18 cellular contexts compared by ENCODE assay signal in the genomic region with DNA sequence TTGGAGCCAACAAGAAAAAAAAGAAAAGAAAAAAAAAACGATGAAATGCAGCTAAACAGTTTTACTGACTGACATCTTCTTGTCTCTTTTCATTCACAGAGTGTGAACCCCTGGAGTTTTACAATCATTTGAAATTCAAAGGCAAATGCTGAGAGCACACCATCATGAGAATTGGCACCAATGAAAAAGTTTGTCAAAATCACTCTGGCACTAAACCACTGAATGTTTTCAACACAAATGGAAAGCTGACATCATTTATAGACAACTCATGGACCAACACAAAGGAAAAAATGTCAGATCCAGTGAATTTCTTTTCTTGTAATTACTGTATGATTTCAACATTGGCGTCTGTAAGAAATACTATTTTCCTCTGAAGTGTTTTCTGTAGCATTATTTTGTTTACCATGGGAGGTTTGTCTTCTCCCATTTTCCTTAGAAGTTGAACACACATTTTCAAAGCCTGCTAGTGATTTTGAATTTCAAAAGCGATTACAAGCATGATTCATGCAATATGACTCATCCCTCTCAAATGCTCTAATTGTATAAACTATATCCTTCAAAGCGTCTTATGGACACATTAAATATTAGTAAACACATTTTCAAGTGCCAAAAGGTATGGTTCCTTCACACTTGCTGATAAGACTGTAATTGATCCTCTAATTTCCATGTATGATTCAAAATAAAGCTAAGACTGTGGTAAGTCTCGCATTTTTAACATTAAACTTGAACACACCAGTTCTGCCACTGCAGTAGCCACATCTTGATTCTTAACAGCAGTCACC.
A peak's percentile ranks its signal among the peaks of the same experiment; 100 is the strongest.
DNase-seq lines count a peak whose midpoint lies in the region; ATAC-seq, FAIRE-seq and TF ChIP-seq lines count a peak whose summit lies in the region.
"Had no signal": no experiment of that assay in that cellular context is flagged by ENCODE, and none has a peak within 500 bp of the region (broad histone marks: within the 10 kb centered on the region; RNA-seq: fewer than 3 reads in every experiment).

No MANE protein-coding gene starts in this region.

- H3K27me3 Mint-ChIP-seq in GM23338 (ENCODE audit: insufficient read depth, low read depth, poor library complexity), result peaks cover 3% of the 10 kb centered on the region
- peaks cover 7% of the 10 kb centered on the region for H3K27me3 Mint-ChIP-seq in neural progenitor cell (ENCODE audit: insufficient read depth, low read depth)
- H3K27me3 Mint-ChIP-seq in activated naive CD8-positive, alpha-beta T cell treated with anti-CD3 and anti-CD28 coated beads for 36 hours, result no peaks in the 10 kb centered on the region
- no peaks in the 10 kb centered on the region for H3K27me3 Mint-ChIP-seq in activated T-cell treated with anti-CD3 and anti-CD28 coated beads, Interleukin-2, amount 50 U/mL, for 24 hours
- H3K27me3 Mint-ChIP-seq: stimulated activated naive B cell treated with anti-CD40 and anti-IgM and Interleukin-4, amounts not matched to agents 10 μg/mL and 1 μg/mL and 100 μg/mL, for 72 hours had no signal

- no peaks in the 10 kb centered on the region for H3F3A ChIP-seq in GM23338 (replicated peaks; ENCODE audit: low read depth)
- no peaks in the 10 kb centered on the region for H3F3A ChIP-seq in neural progenitor cell (ENCODE audit: low read depth)

- H3K9me1 ChIP-seq in endothelial cell of umbilical vein (replicated peaks; ENCODE audit: control insufficient read depth, extremely low read depth, insufficient read depth, low read length), result no peaks in the 10 kb centered on the region

- no peaks in the 10 kb centered on the region; the same call in 2 of the 3 replicates for H3K9me3 Mint-ChIP-seq in GM23338
- H3K9me3 Mint-ChIP-seq in neural progenitor cell, result peaks cover 14% of the 10 kb centered on the region
- H3K9me3 Mint-ChIP-seq in activated naive CD8-positive, alpha-beta T cell treated with anti-CD3 and anti-CD28 coated beads for 36 hours, result peaks cover 3% of the 10 kb centered on the region
- peaks cover 34% of the 10 kb centered on the region for H3K9me3 Mint-ChIP-seq in activated T-cell treated with anti-CD3 and anti-CD28 coated beads, Interleukin-2, amount 50 U/mL, for 24 hours

- H4K20me1 ChIP-seq in GM23338 (replicated peaks; ENCODE audit: insufficient read depth) (no peaks in the 10 kb centered on the region), endothelial cell of umbilical vein (replicated peaks; ENCODE audit: control insufficient read depth, extremely low read depth, insufficient read depth, low read length) (no peaks in the 10 kb centered on the region), neural progenitor cell (ENCODE audit: low read depth) (no peaks in the 10 kb centered on the region)
- H4K20me1 ChIP-seq: BLaER1 had no signal

- intact Hi-C loops in endothelial cell of umbilical vein (cut with micrococcal nuclease), result no loop called here

- H3K9me3 ChIP-seq in endothelial cell of umbilical vein (replicated peaks; ENCODE audit: control insufficient read depth, insufficient read depth, low read length) (no peaks in the 10 kb centered on the region), neural progenitor cell (ENCODE audit: low read depth) (no peaks in the 10 kb centered on the region)
- H3K9me3 ChIP-seq: BLaER1, sigmoid colon, uterus had no signal

- no peak overlapping the region for H2AFZ ChIP-seq in GM23338
- no peak overlapping the region for H2AFZ ChIP-seq in endothelial cell of umbilical vein (ENCODE audit: low read depth, low read length)
- no peak overlapping the region for H2AFZ ChIP-seq in neural progenitor cell (replicated peaks)

- DNase-seq in GM23338 (ENCODE audit: low spot score) (peak; percentile 16), NCI-H748 (lab: John Stamatoyannopoulos, UW; ENCODE audit: unreplicated experiment) (peak; percentile 30), endothelial cell of umbilical vein (ENCODE audit: low read depth, low spot score) (peak; percentile 48), neural progenitor cell (ENCODE audit: low spot score) (no peak), NCI-H2081 (lab: John Stamatoyannopoulos, UW) (no peak), amniotic stem cell (lab: John Stamatoyannopoulos, UW) (no peak)
- no peak for DNase-seq in activated naive CD8-positive, alpha-beta T cell treated with anti-CD3 and anti-CD28 coated beads for 36 hours
- no peak for DNase-seq in activated T-cell treated with anti-CD3 and anti-CD28 coated beads, Interleukin-2, amount 50 U/mL, for 24 hours
- DNase-seq: effector memory CD4-positive, alpha-beta T cell; heart right ventricle; left ventricle myocardium superior; sigmoid colon; stimulated activated naive B cell treated with anti-CD40 and anti-IgM and Interleukin-4, amounts not matched to agents 10 μg/mL and 1 μg/mL and 100 μg/mL, for 72 hours; uterus had no signal

- BruUV-seq in endothelial cell of umbilical vein (replicated peaks; lab: Mats Ljungman, UMichigan), result no TSS peak

- POLR2A ChIA-PET in endothelial cell of umbilical vein (lab: Charles Lee), result no interaction called here

- H3K27me3 ChIP-seq in GM23338 (ENCODE audit: insufficient read depth) (no peaks in the 10 kb centered on the region), endothelial cell of umbilical vein (ENCODE audit: control insufficient read depth in 2 of 2, insufficient read depth in 2 of 2, low read length in 2 of 2) (no peaks in the 10 kb centered on the region), neural progenitor cell (no peaks in the 10 kb centered on the region)
- H3K27me3 ChIP-seq: BLaER1, heart right ventricle, sigmoid colon, uterus had no signal

- H3K36me3 Mint-ChIP-seq in GM23338 (ENCODE audit: low read depth), result peaks cover 11% of the 10 kb centered on the region; the same call in 1 of the 3 replicates
- peaks cover 5% of the 10 kb centered on the region for H3K36me3 Mint-ChIP-seq in neural progenitor cell
- no peaks in the 10 kb centered on the region for H3K36me3 Mint-ChIP-seq in activated naive CD8-positive, alpha-beta T cell treated with anti-CD3 and anti-CD28 coated beads for 36 hours
- H3K36me3 Mint-ChIP-seq in activated T-cell treated with anti-CD3 and anti-CD28 coated beads, Interleukin-2, amount 50 U/mL, for 24 hours (ENCODE audit: low read depth), result no peaks in the 10 kb centered on the region
- H3K36me3 Mint-ChIP-seq: stimulated activated naive B cell treated with anti-CD40 and anti-IgM and Interleukin-4, amounts not matched to agents 10 μg/mL and 1 μg/mL and 100 μg/mL, for 72 hours had no signal

- FAIRE-seq in endothelial cell of umbilical vein (lab: Jason Lieb, UNC), result no peak

- H3K9me2 ChIP-seq in GM23338 (ENCODE audit: insufficient read depth), result no peaks in the 10 kb centered on the region

- no peaks in the 10 kb centered on the region for H3K79me2 ChIP-seq in GM23338 (replicated peaks; ENCODE audit: insufficient read depth)
- no peaks in the 10 kb centered on the region for H3K79me2 ChIP-seq in endothelial cell of umbilical vein (ENCODE audit: control insufficient read depth, insufficient read depth, low read length)
- H3K79me2 ChIP-seq in neural progenitor cell (ENCODE audit: low read depth), result no peaks in the 10 kb centered on the region

- CTCF ChIA-PET in endothelial cell of umbilical vein (lab: Charles Lee), result interaction anchor here (0.9 to 2.9 kb wide), 2 partner anchors 55 to 88 kb away, joined by 3 to 9 read pairs; no protein-coding TSS in a partner anchor

- 0 out of 3 replicates have a peak overlapping the region, but pooled peaks have one; percentile 18 for H3K4me3 Mint-ChIP-seq in GM23338
- H3K4me3 Mint-ChIP-seq in neural progenitor cell, result no peak overlapping the region
- no peak overlapping the region for H3K4me3 Mint-ChIP-seq in activated naive CD8-positive, alpha-beta T cell treated with anti-CD3 and anti-CD28 coated beads for 36 hours
- H3K4me3 Mint-ChIP-seq in activated T-cell treated with anti-CD3 and anti-CD28 coated beads, Interleukin-2, amount 50 U/mL, for 24 hours, result no peak overlapping the region
- H3K4me3 Mint-ChIP-seq: activated T-helper 1 cell treated with anti-CD3 and anti-CD28 coated beads, Interleukin-12 subunit alpha, Interleukin-12 subunit beta, Interleukin-2, Interleukin-4 antibody, amounts not matched to agents 30 ng/mL and 10 ng/mL and 1 ng/mL, durations not matched to agents 14 hours and 24 hours and 36 hours; nephron; stimulated activated naive B cell treated with anti-CD40 and anti-IgM and Interleukin-4, amounts not matched to agents 10 μg/mL and 1 μg/mL and 100 μg/mL, for 72 hours had no signal

- TF ChIP-seq CTCF in GM23338 (conservative IDR thresholded peaks at IDR 0.05; ENCODE audit: low read depth in 2 of 2), result no peak
- no peak for TF ChIP-seq CTCF in endothelial cell of umbilical vein (IDR thresholded peaks at IDR 0.05; ENCODE audit: extremely low read depth in 1 of 2, insufficient read depth in 1 of 2, low read depth in 1 of 2, low read length in 2 of 2)
- no peak for TF ChIP-seq CTCF in neural progenitor cell (IDR thresholded peaks at IDR 0.05)

- H3K36me3 ChIP-seq in GM23338 (ENCODE audit: insufficient read depth) (no peaks in the 10 kb centered on the region), endothelial cell of umbilical vein (ENCODE audit: control insufficient read depth in 2 of 2, extremely low read depth in 1 of 2, insufficient read depth in 2 of 2, low read length in 2 of 2) (no peaks in the 10 kb centered on the region), neural progenitor cell (no peaks in the 10 kb centered on the region)
- H3K36me3 ChIP-seq: BLaER1, heart right ventricle, sigmoid colon, uterus had no signal

- peak; percentile 56; the same call in 2 of the 3 replicates for ATAC-seq in GM23338
- ATAC-seq: heart right ventricle; left ventricle myocardium superior; Panc1; stimulated activated naive B cell treated with anti-CD40 and anti-IgM and Interleukin-4, amounts not matched to agents 10 μg/mL and 1 μg/mL and 100 μg/mL, for 72 hours had no signal

- H3K27ac ChIP-seq in GM23338 (ENCODE audit: low read depth), result no peak overlapping the region
- no peak overlapping the region for H3K27ac ChIP-seq in endothelial cell of umbilical vein (ENCODE audit: insufficient read depth, low read depth, low read length)
- no peak overlapping the region for H3K27ac ChIP-seq in neural progenitor cell
- H3K27ac ChIP-seq: BLaER1, heart right ventricle, sigmoid colon, uterus had no signal

- H3K9ac ChIP-seq in endothelial cell of umbilical vein (replicated peaks; ENCODE audit: extremely low read depth, insufficient read depth, low read length) (no peak overlapping the region), neural progenitor cell (no peak overlapping the region)
- H3K9ac ChIP-seq: BLaER1 had no signal

- H3K4me1 ChIP-seq in GM23338 (ENCODE audit: insufficient read depth) (peaks cover 34% of the 10 kb centered on the region), endothelial cell of umbilical vein (ENCODE audit: control insufficient read depth, extremely low read depth, insufficient read depth, low read length) (peaks cover 20% of the 10 kb centered on the region), neural progenitor cell (peaks cover 31% of the 10 kb centered on the region)
- H3K4me1 ChIP-seq: BLaER1, heart right ventricle, sigmoid colon, uterus had no signal

- no peak overlapping the region for H3K4me3 ChIP-seq in GM23338
- H3K4me3 ChIP-seq in endothelial cell of umbilical vein (replicated peaks in 1 of 3; ENCODE audit: insufficient read depth in 1 of 3, low read depth in 1 of 3, low read length in 3 of 3), result no peak overlapping the region
- H3K4me3 ChIP-seq in neural progenitor cell, result no peak overlapping the region
- H3K4me3 ChIP-seq: BLaER1, heart right ventricle, sigmoid colon, uterus had no signal

- peak overlapping the region; percentile 71 for H3K27ac Mint-ChIP-seq in GM23338
- H3K27ac Mint-ChIP-seq in neural progenitor cell, result peak overlapping the region; percentile 88
- H3K27ac Mint-ChIP-seq in activated naive CD8-positive, alpha-beta T cell treated with anti-CD3 and anti-CD28 coated beads for 36 hours, result no peak overlapping the region
- no peak overlapping the region for H3K27ac Mint-ChIP-seq in activated T-cell treated with anti-CD3 and anti-CD28 coated beads, Interleukin-2, amount 50 U/mL, for 24 hours
- H3K27ac Mint-ChIP-seq: activated T-helper 1 cell treated with anti-CD3 and anti-CD28 coated beads, Interleukin-12 subunit alpha, Interleukin-12 subunit beta, Interleukin-2, Interleukin-4 antibody, amounts not matched to agents 30 ng/mL and 10 ng/mL and 1 ng/mL, durations not matched to agents 14 hours and 24 hours and 36 hours; nephron; stimulated activated naive B cell treated with anti-CD40 and anti-IgM and Interleukin-4, amounts not matched to agents 10 μg/mL and 1 μg/mL and 100 μg/mL, for 72 hours had no signal

- peaks cover 41% of the 10 kb centered on the region for H3K4me1 Mint-ChIP-seq in GM23338
- H3K4me1 Mint-ChIP-seq in neural progenitor cell, result peaks cover 49% of the 10 kb centered on the region
- no peaks in the 10 kb centered on the region for H3K4me1 Mint-ChIP-seq in activated naive CD8-positive, alpha-beta T cell treated with anti-CD3 and anti-CD28 coated beads for 36 hours
- H3K4me1 Mint-ChIP-seq in activated T-cell treated with anti-CD3 and anti-CD28 coated beads, Interleukin-2, amount 50 U/mL, for 24 hours (ENCODE audit: low read depth), result no peaks in the 10 kb centered on the region
- H3K4me1 Mint-ChIP-seq: nephron; stimulated activated naive B cell treated with anti-CD40 and anti-IgM and Interleukin-4, amounts not matched to agents 10 μg/mL and 1 μg/mL and 100 μg/mL, for 72 hours had no signal

- no peak for TF ChIP-seq POLR2A in endothelial cell of umbilical vein (IDR thresholded peaks at IDR 0.05; ENCODE audit: low read depth, low read length)

- peak overlapping the region; percentile 30 for H3K4me2 ChIP-seq in GM23338
- no peak overlapping the region for H3K4me2 ChIP-seq in endothelial cell of umbilical vein (ENCODE audit: insufficient read depth, low read length)
- H3K4me2 ChIP-seq in neural progenitor cell, result no peak overlapping the region
- H3K4me2 ChIP-seq: BLaER1 had no signal

- dilution Hi-C loops in endothelial cell of umbilical vein (cut with MboI; ENCODE audit: extremely low pct_ligation_motif_present, low sequenced_read_pairs), result no loop called here

Comparison
In these comparisons a context has a peak if more than half of its experiments do, and no peak if none do; other contexts are left out.
1. DNase-seq: peak in GM23338 (single experiment), NCI-H748 (single experiment) and endothelial cell of umbilical vein (single experiment); none in neural progenitor cell (single experiment), activated naive CD8-positive, alpha-beta T cell treated with anti-CD3 and anti-CD28 coated beads for 36 hours (single experiment), NCI-H2081 (0 of 2), amniotic stem cell (single experiment) and activated T-cell treated with anti-CD3 and anti-CD28 coated beads, Interleukin-2, amount 50 U/mL, for 24 hours (single experiment).
2. H3K27ac Mint-ChIP-seq: peak in GM23338 (single experiment) and neural progenitor cell (single experiment); none in activated naive CD8-positive, alpha-beta T cell treated with anti-CD3 and anti-CD28 coated beads for 36 hours (single experiment) and activated T-cell treated with anti-CD3 and anti-CD28 coated beads, Interleukin-2, amount 50 U/mL, for 24 hours (single experiment).